In genomic region chr1:212713465-212714136, GRCh38 we compare ENCODE assay signal across 26 cellular contexts. TPM values are rescaled to one million over a fixed set of nuclear protein-coding genes. Genes with fewer than 3 reads are reported as not detected.
A peak's percentile ranks its signal among the peaks of the same experiment; 100 is the strongest.
DNase-seq lines count a peak whose midpoint lies in the region; ATAC-seq, FAIRE-seq and TF ChIP-seq lines count a peak whose summit lies in the region.
"Had no signal": no experiment of that assay in that cellular context is flagged by ENCODE, and none has a peak within 500 bp of the region (broad histone marks: within the 10 kb centered on the region; RNA-seq: fewer than 3 reads in every experiment).

No MANE protein-coding gene starts in this region.

- WGBS in A549 (ENCODE audit: missing lambda C conversion rate) = 55% methylated on average over 5 of the region's 5 CpGs
- 27% methylated on average over 5 of the region's 5 CpGs for WGBS in K562 (ENCODE audit: insufficient coverage, low coverage, missing lambda C conversion rate)
- WGBS in aorta, 2 donors = 86 to 89% methylated on average over 5 of the region's 5 CpGs

- no peak overlapping the region for H3K4me3 Mint-ChIP-seq in activated CD8-positive, alpha-beta T cell treated with anti-CD3 and anti-CD28 coated beads for 36 hours
- no peak overlapping the region for H3K4me3 Mint-ChIP-seq in activated CD8-positive, alpha-beta T cell treated with anti-CD3 and anti-CD28 coated beads, Interleukin-2, amount 10 ng/mL, durations not matched to agents 7 days and 5 days
- no peak overlapping the region for H3K4me3 Mint-ChIP-seq in HFFc6
- no peak overlapping the region for H3K4me3 Mint-ChIP-seq in T-helper 2 cell treated with Interferon-gamma antibody and Interleukin-4, amounts not matched to agents 5 μg/mL and 100 μg/mL, for 36 hours
- H3K4me3 Mint-ChIP-seq: CD8-positive, alpha-beta T cell; H9; IgD-negative memory B cell had no signal

- DNase-seq in activated CD8-positive, alpha-beta T cell treated with anti-CD3 and anti-CD28 coated beads for 36 hours = peak; percentile 24
- DNase-seq in activated CD8-positive, alpha-beta T cell treated with anti-CD3 and anti-CD28 coated beads, Interleukin-2, amount 10 ng/mL, durations not matched to agents 7 days and 5 days = no peak
- DNase-seq in A549 (ENCODE audit: low read depth in 1 of 2, low spot score in 1 of 2) = no peak
- DNase-seq in HFFc6 = no peak
- no peak for DNase-seq in K562 (ENCODE audit: extremely low read depth in 1 of 4, low spot score in 3 of 4)
- DNase-seq in RKO (ENCODE audit: low spot score) = no peak
- no peak for DNase-seq in aorta
- no peak for DNase-seq in T-helper 2 cell treated with Interferon-gamma antibody and Interleukin-4, amounts not matched to agents 5 μg/mL and 100 μg/mL, for 36 hours (ENCODE audit: low spot score)
- DNase-seq: Calu3; CD8-positive, alpha-beta T cell; DMS53; EL; H9; Kasumi-1; MG63; NCI-H1048; NCI-H1436; NCI-H1930; NCI-H345; NCI-H524 treated with DMSO at 0.1 percent for 48 hours; SIG-M5 had no signal

- intact Hi-C loops in activated CD8-positive, alpha-beta T cell treated with anti-CD3 and anti-CD28 coated beads for 36 hours (cut with micrococcal nuclease) = no loop called here
- intact Hi-C loops in K562 (cut with micrococcal nuclease) (no loop called here), aorta (cut with DNase I) (no loop called here)

- ATAC-seq in activated CD8-positive, alpha-beta T cell treated with anti-CD3 and anti-CD28 coated beads for 36 hours = peak; percentile 17
- ATAC-seq in activated CD8-positive, alpha-beta T cell treated with anti-CD3 and anti-CD28 coated beads, Interleukin-2, amount 10 ng/mL, durations not matched to agents 7 days and 5 days = no peak
- ATAC-seq in A549 (no peak), K562 (no peak), aorta (ENCODE audit: low FRiP score) (no peak)
- ATAC-seq: CD8-positive, alpha-beta T cell had no signal

- no peaks in the 10 kb centered on the region for H3K79me2 ChIP-seq in K562 (ENCODE audit: control insufficient read depth, insufficient read depth, low read length)

- CTCF ChIA-PET in activated CD8-positive, alpha-beta T cell treated with anti-CD3 and anti-CD28 coated beads for 36 hours (lab: Charles Lee) = interaction anchor here (1.8 kb wide), 1 partner anchor 36 kb away, joined by 7 read pairs; no protein-coding TSS in a partner anchor
- CTCF ChIA-PET in activated CD8-positive, alpha-beta T cell treated with anti-CD3 and anti-CD28 coated beads, Interleukin-2, amount 10 ng/mL, durations not matched to agents 7 days and 5 days (lab: Charles Lee) = no interaction called here
- CTCF ChIA-PET in A549 (lab: Yijun Ruan, JAX) = interaction anchor here (1.3 kb wide), 1 partner anchor 10 kb away, joined by 3 read pairs; no protein-coding TSS in a partner anchor
- CTCF ChIA-PET in K562 (lab: Yijun Ruan, JAX; ENCODE audit: low intra/inter-chr PET ratio) = no interaction called here

- POLR2A ChIA-PET in activated CD8-positive, alpha-beta T cell treated with anti-CD3 and anti-CD28 coated beads for 36 hours (lab: Charles Lee) = no interaction called here
- POLR2A ChIA-PET in activated CD8-positive, alpha-beta T cell treated with anti-CD3 and anti-CD28 coated beads, Interleukin-2, amount 10 ng/mL, durations not matched to agents 7 days and 5 days (lab: Charles Lee) = no interaction called here
- POLR2A ChIA-PET in A549 (lab: Yijun Ruan, JAX) (no interaction called here), K562 (lab: Yijun Ruan, JAX) (no interaction called here)

- H4K20me1 ChIP-seq in K562 (replicated peaks; ENCODE audit: control insufficient read depth, insufficient read depth, low read length) = no peaks in the 10 kb centered on the region
- H4K20me1 ChIP-seq: BLaER1 treated with 17β-estradiol and CSF1 and Interleukin-3, amounts not matched to agents 10 nM and 100 nM had no signal

- no peaks in the 10 kb centered on the region for H3K9me1 ChIP-seq in K562 (ENCODE audit: control insufficient read depth, insufficient read depth, low read length)

- H3K9me3 Mint-ChIP-seq in activated CD8-positive, alpha-beta T cell treated with anti-CD3 and anti-CD28 coated beads for 36 hours = no peaks in the 10 kb centered on the region
- no peaks in the 10 kb centered on the region for H3K9me3 Mint-ChIP-seq in activated CD8-positive, alpha-beta T cell treated with anti-CD3 and anti-CD28 coated beads, Interleukin-2, amount 10 ng/mL, durations not matched to agents 7 days and 5 days (ENCODE audit: insufficient read depth)
- H3K9me3 Mint-ChIP-seq in HFFc6 = no peaks in the 10 kb centered on the region
- H3K9me3 Mint-ChIP-seq in T-helper 2 cell treated with Interferon-gamma antibody and Interleukin-4, amounts not matched to agents 5 μg/mL and 100 μg/mL, for 36 hours = no peaks in the 10 kb centered on the region
- H3K9me3 Mint-ChIP-seq: CD8-positive, alpha-beta T cell; IgD-negative memory B cell had no signal

- no peak overlapping the region for H3K4me3 ChIP-seq in A549
- H3K4me3 ChIP-seq in K562 = no peak overlapping the region
- no peak overlapping the region for H3K4me3 ChIP-seq in aorta (ENCODE audit: low read length in 2 of 2)
- H3K4me3 ChIP-seq: BLaER1 treated with 17β-estradiol and CSF1 and Interleukin-3, amounts not matched to agents 10 nM and 100 nM; MG63 had no signal

- no peak for TF ChIP-seq CTCF in activated CD8-positive, alpha-beta T cell treated with anti-CD3 and anti-CD28 coated beads for 36 hours (IDR thresholded peaks at IDR 0.05)
- TF ChIP-seq CTCF in A549 (IDR thresholded peaks at IDR 0.05) (no peak), HFFc6 (IDR thresholded peaks at IDR 0.05) (no peak), K562 (IDR thresholded peaks at IDR 0.05 in 2 of 3, conservative IDR thresholded peaks at IDR 0.05 in 1 of 3; ENCODE audit: insufficient read depth in 2 of 3, low read depth in 1 of 3, low read length in 3 of 3) (no peak)

- no TSS peak for BruUV-seq in K562 (replicated peaks; lab: Mats Ljungman, UMichigan)

- TF ChIP-seq EP300 in A549 (IDR thresholded peaks at IDR 0.05) (no peak), K562 (IDR thresholded peaks at IDR 0.05; ENCODE audit: low read length) (no peak)

- H3K36me3 ChIP-seq in K562 (ENCODE audit: control insufficient read depth, insufficient read depth, low read length) (no peaks in the 10 kb centered on the region), aorta (ENCODE audit: control insufficient read depth in 1 of 2, insufficient read depth in 2 of 2, low read length in 1 of 2) (no peaks in the 10 kb centered on the region)
- H3K36me3 ChIP-seq: BLaER1 treated with 17β-estradiol and CSF1 and Interleukin-3, amounts not matched to agents 10 nM and 100 nM; MG63 had no signal

- peaks cover 6 to 10% of the 10 kb centered on the region in 2 experiments; a peak in 3 of 5 replicates for H3K27me3 ChIP-seq in K562 (ENCODE audit: control insufficient read depth in 2 of 2, insufficient read depth in 2 of 2, low read length in 2 of 2)
- no peaks in the 10 kb centered on the region for H3K27me3 ChIP-seq in aorta (ENCODE audit: control insufficient read depth in 1 of 2, insufficient read depth in 2 of 2, low read length in 1 of 2)
- H3K27me3 ChIP-seq: BLaER1 treated with 17β-estradiol and CSF1 and Interleukin-3, amounts not matched to agents 10 nM and 100 nM; MG63 had no signal

- no peaks in the 10 kb centered on the region for H3K36me3 Mint-ChIP-seq in activated CD8-positive, alpha-beta T cell treated with anti-CD3 and anti-CD28 coated beads for 36 hours (ENCODE audit: low read depth)
- no peaks in the 10 kb centered on the region for H3K36me3 Mint-ChIP-seq in activated CD8-positive, alpha-beta T cell treated with anti-CD3 and anti-CD28 coated beads, Interleukin-2, amount 10 ng/mL, durations not matched to agents 7 days and 5 days (ENCODE audit: low read depth)
- no peaks in the 10 kb centered on the region for H3K36me3 Mint-ChIP-seq in HFFc6 (ENCODE audit: low read depth)
- H3K36me3 Mint-ChIP-seq in T-helper 2 cell treated with Interferon-gamma antibody and Interleukin-4, amounts not matched to agents 5 μg/mL and 100 μg/mL, for 36 hours (ENCODE audit: low read depth) = no peaks in the 10 kb centered on the region
- H3K36me3 Mint-ChIP-seq: CD8-positive, alpha-beta T cell; IgD-negative memory B cell had no signal

- no peaks in the 10 kb centered on the region for H3K9me3 ChIP-seq in A549
- no peaks in the 10 kb centered on the region for H3K9me3 ChIP-seq in K562 (replicated peaks; ENCODE audit: control insufficient read depth, insufficient read depth, low read depth, low read length)
- no peaks in the 10 kb centered on the region for H3K9me3 ChIP-seq in aorta (ENCODE audit: control insufficient read depth, low read length)

- peaks cover 23% of the 10 kb centered on the region for H3K4me1 Mint-ChIP-seq in activated CD8-positive, alpha-beta T cell treated with anti-CD3 and anti-CD28 coated beads for 36 hours (ENCODE audit: low read depth)
- peaks cover 16% of the 10 kb centered on the region for H3K4me1 Mint-ChIP-seq in activated CD8-positive, alpha-beta T cell treated with anti-CD3 and anti-CD28 coated beads, Interleukin-2, amount 10 ng/mL, durations not matched to agents 7 days and 5 days (ENCODE audit: low read depth)
- H3K4me1 Mint-ChIP-seq in HFFc6 (ENCODE audit: low read depth) = peaks cover 24% of the 10 kb centered on the region
- H3K4me1 Mint-ChIP-seq in T-helper 2 cell treated with Interferon-gamma antibody and Interleukin-4, amounts not matched to agents 5 μg/mL and 100 μg/mL, for 36 hours (ENCODE audit: low read depth) = peaks cover 32% of the 10 kb centered on the region

- in situ Hi-C loops in K562 (cut with MboI) = no loop called here

- FAIRE-seq in A549 (lab: Jason Lieb, UNC) = no peak
- no peak for FAIRE-seq in K562 (lab: Jason Lieb, UNC)
- FAIRE-seq: GM12891, GM18507 had no signal

- H3K27ac ChIP-seq in A549 (no peak overlapping the region), K562 (ENCODE audit: extremely low read depth, low read depth, low read length) (no peak overlapping the region), aorta (ENCODE audit: low read depth in 1 of 2, low read length in 2 of 2) (no peak overlapping the region)
- H3K27ac ChIP-seq: BLaER1 treated with 17β-estradiol and CSF1 and Interleukin-3, amounts not matched to agents 10 nM and 100 nM; RWPE1 had no signal

- no peak overlapping the region for H2AFZ ChIP-seq in K562 (ENCODE audit: low read depth, low read length)

- H3K27me3 Mint-ChIP-seq in activated CD8-positive, alpha-beta T cell treated with anti-CD3 and anti-CD28 coated beads for 36 hours = peaks cover 20% of the 10 kb centered on the region
- H3K27me3 Mint-ChIP-seq in activated CD8-positive, alpha-beta T cell treated with anti-CD3 and anti-CD28 coated beads, Interleukin-2, amount 10 ng/mL, durations not matched to agents 7 days and 5 days (ENCODE audit: low read depth) = peaks cover 12% of the 10 kb centered on the region
- H3K27me3 Mint-ChIP-seq in HFFc6 (ENCODE audit: insufficient read depth) = peaks cover 8% of the 10 kb centered on the region
- no peaks in the 10 kb centered on the region for H3K27me3 Mint-ChIP-seq in T-helper 2 cell treated with Interferon-gamma antibody and Interleukin-4, amounts not matched to agents 5 μg/mL and 100 μg/mL, for 36 hours (ENCODE audit: low read depth)
- H3K27me3 Mint-ChIP-seq: IgD-negative memory B cell had no signal

- no peak overlapping the region for H3K9ac ChIP-seq in K562 (ENCODE audit: insufficient read depth in 1 of 2, low read depth in 2 of 2, low read length in 2 of 2)
- H3K9ac ChIP-seq: BLaER1 treated with 17β-estradiol and CSF1 and Interleukin-3, amounts not matched to agents 10 nM and 100 nM had no signal

- H3K4me2 ChIP-seq in A549 = no peak overlapping the region; the same call in 2 of the 3 replicates
- no peak overlapping the region for H3K4me2 ChIP-seq in K562 (ENCODE audit: insufficient read depth, low read length)

- TF ChIP-seq RAD21 in A549 (conservative IDR thresholded peaks at IDR 0.05 in 1 of 2, IDR thresholded peaks at IDR 0.05 in 1 of 2) (no peak), K562 (CRISPR knock-in tag; conservative IDR thresholded peaks at IDR 0.05 in 1 of 2, IDR thresholded peaks at IDR 0.05 in 1 of 2) (no peak)

- TF ChIP-seq POLR2A in A549 (IDR thresholded peaks at IDR 0.05; ENCODE audit: low read length) (no peak), K562 (conservative IDR thresholded peaks at IDR 0.05) (no peak)

- H3K4me1 ChIP-seq in A549 = 0 out of 3 replicates have a peak, but pooled peaks cover 5% of the 10 kb centered on the region
- H3K4me1 ChIP-seq in K562 (replicated peaks in 1 of 2; ENCODE audit: control insufficient read depth in 2 of 2, insufficient read depth in 2 of 2, low read length in 2 of 2) = no peaks in the 10 kb centered on the region
- no peaks in the 10 kb centered on the region for H3K4me1 ChIP-seq in aorta (ENCODE audit: control insufficient read depth in 1 of 2, insufficient read depth in 2 of 2, low read length in 2 of 2)

- H3K27ac Mint-ChIP-seq in activated CD8-positive, alpha-beta T cell treated with anti-CD3 and anti-CD28 coated beads for 36 hours = peak overlapping the region; percentile 12
- H3K27ac Mint-ChIP-seq in activated CD8-positive, alpha-beta T cell treated with anti-CD3 and anti-CD28 coated beads, Interleukin-2, amount 10 ng/mL, durations not matched to agents 7 days and 5 days = no peak overlapping the region
- H3K27ac Mint-ChIP-seq in HFFc6 = peak overlapping the region; percentile 70; the same call in 1 of the 2 replicates
- no peak overlapping the region for H3K27ac Mint-ChIP-seq in T-helper 2 cell treated with Interferon-gamma antibody and Interleukin-4, amounts not matched to agents 5 μg/mL and 100 μg/mL, for 36 hours
- H3K27ac Mint-ChIP-seq: CD8-positive, alpha-beta T cell; H9; IgD-negative memory B cell had no signal

RNA-seq across cellular contexts. Expression of gene BATF3, which starts 14.0 kb away (rescaled TPM):
- 10 to 100 TPM; 52.6 to 61.3 TPM for total RNA-seq in activated CD8-positive, alpha-beta T cell treated with anti-CD3 and anti-CD28 coated beads for 36 hours
- total RNA-seq in activated CD8-positive, alpha-beta T cell treated with anti-CD3 and anti-CD28 coated beads, Interleukin-2, amount 10 ng/mL, durations not matched to agents 7 days and 5 days = 10 to 100 TPM; 31.3 to 32.6 TPM
- polyA plus RNA-seq in A549 (2011; rRNA removed) (6.4 and 7.9 TPM in 2 replicates), A549 (2017; fragmentation: RNase III; extraction: RNeasy Plus Mini Kit Qiagen cat#74134 plus additional on column Dnase treatment) (6.6 to 8.9 TPM (median 7.0 TPM) in 3 replicates), K562 (2011; rRNA removed) (0.93 and 2.0 TPM in 2 replicates), K562 (2014; fragmentation: Illumina TruSeq; extraction: Trizol) (2.7 and 3.1 TPM in 2 replicates), K562 (2014; fragmentation: Nextera tagmentation; extraction: Ambion mirVana) (under 1 TPM; 0.51 to 0.57 TPM), K562 (2014; rRNA removed) (3.8 and 5.2 TPM in 2 replicates), aorta (1 to 10 TPM; 5.9 to 8.8 TPM)
- 16.2 and 19.1 TPM in 2 replicates for polyA plus RNA-seq in A549 (2012; cell fraction: cytosol; rRNA removed)
- 21.5 and 21.8 TPM in 2 replicates for polyA plus RNA-seq in A549 (2012; cell fraction: nucleus; rRNA removed)
- polyA minus RNA-seq in A549 (2011; rRNA and poly(A)+ RNA removed) = 2.6 and 3.7 TPM in 2 replicates
- 1 to 10 TPM in 5 of 6 experiments, under 1 TPM in 1; 0.89 to 1.7 (median 1.4) TPM for total RNA-seq in HFFc6 (2021; fragmentation: NEBNext Ultra II Directional; extraction: Animal tissue kit (Norgen Biotek cat#: 25700))
- total RNA-seq in K562 (2011; cell fraction: chromatin; rRNA removed; ENCODE audit: low replicate concordance) = 1.7 and 2.4 TPM in 2 replicates
- 1.3 and 1.6 TPM in 2 replicates for total RNA-seq in K562 (2011; cell fraction: nucleolus; rRNA removed)
- total RNA-seq in K562 (2011; cell fraction: nucleoplasm; rRNA removed) = 1.2 and 2.6 TPM in 2 replicates
- total RNA-seq in K562 (2014; rRNA removed) (3.4 and 3.6 TPM in 2 replicates), K562 (2014; rRNA removed; fragmentation: Illumina TruSeq; extraction: Trizol) (0.96 and 1.1 TPM in 2 replicates), K562 (2015; rRNA removed; fragmentation: Illumina TruSeq; extraction: Trizol) (0.40 and 0.57 TPM in 2 replicates), K562 (2021) (2.0 and 3.8 TPM in 2 replicates), aorta (10 to 100 TPM in 1 of 2 donors, 1 to 10 TPM in 1; 5.5 to 13.9 TPM)
- 0.68 and 4.4 TPM in 2 replicates for polyA plus RNA-seq in K562 (2011; cell fraction: cytosol; rRNA removed)
- 0.48 and 0.71 TPM in 2 replicates for polyA plus RNA-seq in K562 (2011; cell fraction: nucleus; rRNA removed)
- polyA plus RNA-seq in K562 (2012) = 1.9 and 8.3 TPM in 2 replicates
- polyA minus RNA-seq in K562 (2011; rRNA and poly(A)+ RNA removed) = 0.18 and 0.25 TPM in 2 replicates
- 1.1 TPM in 1 of 2 replicates, not detected in the other for polyA minus RNA-seq in K562 (2011; cell fraction: cytosol; rRNA and poly(A)+ RNA removed)
- 0.11 and 0.54 TPM in 2 replicates for polyA minus RNA-seq in K562 (2011; cell fraction: nucleus; rRNA and poly(A)+ RNA removed)
- total RNA-seq: CD8-positive, alpha-beta T cell had no signal

Comparison
In these comparisons a context has a peak if more than half of its experiments do, and no peak if none do; other contexts are left out.
1. H3K27ac Mint-ChIP-seq: peak in activated CD8-positive, alpha-beta T cell treated with anti-CD3 and anti-CD28 coated beads for 36 hours (single experiment) and HFFc6 (single experiment); none in activated CD8-positive, alpha-beta T cell treated with anti-CD3 and anti-CD28 coated beads, Interleukin-2, amount 10 ng/mL, durations not matched to agents 7 days and 5 days (single experiment) and T-helper 2 cell treated with Interferon-gamma antibody and Interleukin-4, amounts not matched to agents 5 μg/mL and 100 μg/mL, for 36 hours (single experiment).
2. CTCF ChIA-PET loops: an anchor here in activated CD8-positive, alpha-beta T cell treated with anti-CD3 and anti-CD28 coated beads for 36 hours (1.8 kb wide) and A549 (1.3 kb wide); none called in activated CD8-positive, alpha-beta T cell treated with anti-CD3 and anti-CD28 coated beads, Interleukin-2, amount 10 ng/mL, durations not matched to agents 7 days and 5 days and K562.